In the genomic region with DNA sequence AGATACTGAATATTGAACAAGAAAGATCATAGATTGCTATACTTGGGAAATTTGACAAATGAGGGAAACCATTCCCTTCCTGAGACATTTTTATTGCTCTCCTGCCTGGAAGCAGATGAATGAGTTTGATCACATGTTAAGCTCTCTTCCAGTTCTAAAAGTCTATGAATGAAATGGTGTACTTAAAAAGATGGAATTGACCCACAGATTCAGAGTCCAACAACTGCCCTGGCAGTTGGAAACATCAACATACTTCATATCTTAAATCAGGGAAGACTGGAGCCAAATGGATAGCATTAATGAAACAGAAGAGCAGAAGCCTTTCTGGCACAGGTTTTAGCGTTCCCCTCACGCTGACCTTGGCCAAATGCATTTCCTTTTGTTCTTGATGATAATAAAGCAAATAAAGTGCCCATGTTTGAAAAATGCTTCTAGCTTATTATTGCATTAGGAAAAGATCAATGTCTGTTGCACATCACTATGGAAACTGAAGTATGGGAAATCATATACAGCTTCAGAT, we compare ENCODE assay signal across 1 cellular context.
TF ChIP-seq lines count a peak whose summit lies in the region.

No MANE protein-coding gene starts in this region.

TF ChIP-seq in SK-N-SH, 30 proteins besides CTCF, POLR2A, EP300 and RAD21 (continued from another document):
- TF ChIP-seq, protein P1, sequence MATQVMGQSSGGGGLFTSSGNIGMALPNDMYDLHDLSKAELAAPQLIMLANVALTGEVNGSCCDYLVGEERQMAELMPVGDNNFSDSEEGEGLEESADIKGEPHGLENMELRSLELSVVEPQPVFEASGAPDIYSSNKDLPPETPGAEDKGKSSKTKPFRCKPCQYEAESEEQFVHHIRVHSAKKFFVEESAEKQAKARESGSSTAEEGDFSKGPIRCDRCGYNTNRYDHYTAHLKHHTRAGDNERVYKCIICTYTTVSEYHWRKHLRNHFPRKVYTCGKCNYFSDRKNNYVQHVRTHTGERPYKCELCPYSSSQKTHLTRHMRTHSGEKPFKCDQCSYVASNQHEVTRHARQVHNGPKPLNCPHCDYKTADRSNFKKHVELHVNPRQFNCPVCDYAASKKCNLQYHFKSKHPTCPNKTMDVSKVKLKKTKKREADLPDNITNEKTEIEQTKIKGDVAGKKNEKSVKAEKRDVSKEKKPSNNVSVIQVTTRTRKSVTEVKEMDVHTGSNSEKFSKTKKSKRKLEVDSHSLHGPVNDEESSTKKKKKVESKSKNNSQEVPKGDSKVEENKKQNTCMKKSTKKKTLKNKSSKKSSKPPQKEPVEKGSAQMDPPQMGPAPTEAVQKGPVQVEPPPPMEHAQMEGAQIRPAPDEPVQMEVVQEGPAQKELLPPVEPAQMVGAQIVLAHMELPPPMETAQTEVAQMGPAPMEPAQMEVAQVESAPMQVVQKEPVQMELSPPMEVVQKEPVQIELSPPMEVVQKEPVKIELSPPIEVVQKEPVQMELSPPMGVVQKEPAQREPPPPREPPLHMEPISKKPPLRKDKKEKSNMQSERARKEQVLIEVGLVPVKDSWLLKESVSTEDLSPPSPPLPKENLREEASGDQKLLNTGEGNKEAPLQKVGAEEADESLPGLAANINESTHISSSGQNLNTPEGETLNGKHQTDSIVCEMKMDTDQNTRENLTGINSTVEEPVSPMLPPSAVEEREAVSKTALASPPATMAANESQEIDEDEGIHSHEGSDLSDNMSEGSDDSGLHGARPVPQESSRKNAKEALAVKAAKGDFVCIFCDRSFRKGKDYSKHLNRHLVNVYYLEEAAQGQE (IDR thresholded peaks at IDR 0.05; ENCODE audit: low read depth, low read length) = no peak
- TF ChIP-seq, protein P2, sequence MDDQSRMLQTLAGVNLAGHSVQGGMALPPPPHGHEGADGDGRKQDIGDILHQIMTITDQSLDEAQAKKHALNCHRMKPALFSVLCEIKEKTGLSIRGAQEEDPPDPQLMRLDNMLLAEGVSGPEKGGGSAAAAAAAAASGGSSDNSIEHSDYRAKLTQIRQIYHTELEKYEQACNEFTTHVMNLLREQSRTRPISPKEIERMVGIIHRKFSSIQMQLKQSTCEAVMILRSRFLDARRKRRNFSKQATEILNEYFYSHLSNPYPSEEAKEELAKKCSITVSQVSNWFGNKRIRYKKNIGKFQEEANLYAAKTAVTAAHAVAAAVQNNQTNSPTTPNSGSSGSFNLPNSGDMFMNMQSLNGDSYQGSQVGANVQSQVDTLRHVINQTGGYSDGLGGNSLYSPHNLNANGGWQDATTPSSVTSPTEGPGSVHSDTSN (IDR thresholded peaks at IDR 0.05) = peak; percentile 45
- TF ChIP-seq GABPA (IDR thresholded peaks at IDR 0.05; ENCODE audit: low read depth) = no peak
- TF ChIP-seq, protein P3, sequence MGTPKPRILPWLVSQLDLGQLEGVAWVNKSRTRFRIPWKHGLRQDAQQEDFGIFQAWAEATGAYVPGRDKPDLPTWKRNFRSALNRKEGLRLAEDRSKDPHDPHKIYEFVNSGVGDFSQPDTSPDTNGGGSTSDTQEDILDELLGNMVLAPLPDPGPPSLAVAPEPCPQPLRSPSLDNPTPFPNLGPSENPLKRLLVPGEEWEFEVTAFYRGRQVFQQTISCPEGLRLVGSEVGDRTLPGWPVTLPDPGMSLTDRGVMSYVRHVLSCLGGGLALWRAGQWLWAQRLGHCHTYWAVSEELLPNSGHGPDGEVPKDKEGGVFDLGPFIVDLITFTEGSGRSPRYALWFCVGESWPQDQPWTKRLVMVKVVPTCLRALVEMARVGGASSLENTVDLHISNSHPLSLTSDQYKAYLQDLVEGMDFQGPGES (IDR thresholded peaks at IDR 0.05; ENCODE audit: low read depth, low read length) = no peak
- no peak for TF ChIP-seq SMC3 (IDR thresholded peaks at IDR 0.05; ENCODE audit: low read depth, low read length)
- TF ChIP-seq JUND (IDR thresholded peaks at IDR 0.05) = 0 out of 2 replicates have a peak, but pooled peaks have one; percentile 2
- TF ChIP-seq FOXM1 (IDR thresholded peaks at IDR 0.05; ENCODE audit: low read depth) = peak; percentile 72
- TF ChIP-seq, protein P4, sequence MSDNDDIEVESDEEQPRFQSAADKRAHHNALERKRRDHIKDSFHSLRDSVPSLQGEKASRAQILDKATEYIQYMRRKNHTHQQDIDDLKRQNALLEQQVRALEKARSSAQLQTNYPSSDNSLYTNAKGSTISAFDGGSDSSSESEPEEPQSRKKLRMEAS (IDR thresholded peaks at IDR 0.05; ENCODE audit: low read depth) = no peak
- no peak for TF ChIP-seq FOSL2 (IDR thresholded peaks at IDR 0.05; ENCODE audit: borderline replicate concordance, low read depth)
